ENCODE assay signal across 24 cellular contexts in genomic region chr21:41784456-41785102, GRCh38. TPM values are rescaled to one million over a fixed set of nuclear protein-coding genes. Genes with fewer than 3 reads are reported as not detected.
"Had no signal": no experiment of that assay in that cellular context is flagged by ENCODE, and none has a peak within 500 bp of the region (broad histone marks: within the 10 kb centered on the region; RNA-seq: fewer than 3 reads in every experiment).

No MANE protein-coding gene starts in this region.

- H3K4me1 ChIP-seq: left ventricle myocardium inferior, psoas muscle, tibial nerve, uterus had no signal

- H3K36me3 Mint-ChIP-seq: activated CD8-positive, alpha-beta memory T cell treated with anti-CD3 and anti-CD28 coated beads, Interleukin-2, amount 10 ng/mL, durations not matched to agents 7 days and 5 days; activated naive CD4-positive, alpha-beta T cell treated with anti-CD3 and anti-CD28 coated beads, Interleukin-2, amount 50 U/mL, for 24 hours; brain; immature natural killer cell; natural killer cell treated with Interleukin-12 subunit alpha and Interleukin-12 subunit beta and Interleukin-15 and Interleukin-18, amount 100 ng/mL, for 72 hours had no signal

- H3K27ac ChIP-seq: left ventricle myocardium inferior, neutrophil, ovary, psoas muscle, right atrium auricular region, suprapubic skin, tibial nerve, uterus had no signal

- H3K9me3 ChIP-seq: left ventricle myocardium inferior, neutrophil, ovary, psoas muscle, right atrium auricular region, suprapubic skin, tibial nerve, uterus had no signal

- H3K4me3 ChIP-seq: left ventricle myocardium inferior, ovary, psoas muscle, right atrium auricular region, suprapubic skin, tibial nerve, uterus had no signal

- H3K27ac Mint-ChIP-seq: activated CD4-positive, alpha-beta memory T cell treated with anti-CD3 and anti-CD28 coated beads, Interleukin-2, amount 10 ng/mL, durations not matched to agents 7 days and 5 days; activated CD4-positive, alpha-beta T cell treated with anti-CD3 and anti-CD28 coated beads, Interleukin-2, amount 10 ng/mL, durations not matched to agents 24 days and 14 days; activated CD8-positive, alpha-beta memory T cell treated with anti-CD3 and anti-CD28 coated beads, Interleukin-2, amount 10 ng/mL, durations not matched to agents 7 days and 5 days; immature natural killer cell; natural killer cell treated with Interleukin-12 subunit alpha and Interleukin-12 subunit beta and Interleukin-15 and Interleukin-18, amount 100 ng/mL, for 72 hours; stimulated activated naive CD8-positive, alpha-beta T cell treated with anti-CD3 and anti-CD28 coated beads, Interleukin-15, amount 100 ng/mL, for 72 hours; T-helper 17 cell had no signal

- ATAC-seq: activated CD4-positive, CD25-positive, alpha-beta regulatory T cell treated with anti-CD3 and anti-CD28 coated beads, Interleukin-2, amount 50 U/mL, for 24 hours; activated CD8-positive, alpha-beta memory T cell treated with anti-CD3 and anti-CD28 coated beads, Interleukin-2, amount 10 ng/mL, durations not matched to agents 7 days and 5 days; natural killer cell treated with Interleukin-12 subunit alpha and Interleukin-12 subunit beta and Interleukin-15 and Interleukin-18, amount 100 ng/mL, for 72 hours; psoas muscle; stimulated activated naive CD8-positive, alpha-beta T cell treated with anti-CD3 and anti-CD28 coated beads, Interleukin-15, amount 100 ng/mL, for 72 hours; T-helper 17 cell had no signal

- H3K9me3 Mint-ChIP-seq: activated CD4-positive, alpha-beta memory T cell treated with anti-CD3 and anti-CD28 coated beads, Interleukin-2, amount 10 ng/mL, durations not matched to agents 7 days and 5 days; activated CD4-positive, alpha-beta T cell treated with anti-CD3 and anti-CD28 coated beads, Interleukin-2, amount 10 ng/mL, durations not matched to agents 24 days and 14 days; activated naive CD4-positive, alpha-beta T cell treated with anti-CD3 and anti-CD28 coated beads, Interleukin-2, amount 50 U/mL, for 24 hours; immature natural killer cell; natural killer cell treated with Interleukin-12 subunit alpha and Interleukin-12 subunit beta and Interleukin-15 and Interleukin-18, amount 100 ng/mL, for 72 hours; stimulated activated naive CD8-positive, alpha-beta T cell treated with anti-CD3 and anti-CD28 coated beads, Interleukin-15, amount 100 ng/mL, for 72 hours had no signal

- H3K27me3 ChIP-seq: ovary had no signal

- H3K4me3 Mint-ChIP-seq: activated CD4-positive, alpha-beta memory T cell treated with anti-CD3 and anti-CD28 coated beads, Interleukin-2, amount 10 ng/mL, durations not matched to agents 7 days and 5 days; activated CD4-positive, alpha-beta T cell treated with anti-CD3 and anti-CD28 coated beads, Interleukin-2, amount 10 ng/mL, durations not matched to agents 24 days and 14 days; activated CD8-positive, alpha-beta memory T cell treated with anti-CD3 and anti-CD28 coated beads, Interleukin-2, amount 10 ng/mL, durations not matched to agents 7 days and 5 days; activated naive CD4-positive, alpha-beta T cell treated with anti-CD3 and anti-CD28 coated beads, Interleukin-2, amount 50 U/mL, for 24 hours; immature natural killer cell; natural killer cell treated with Interleukin-12 subunit alpha and Interleukin-12 subunit beta and Interleukin-15 and Interleukin-18, amount 100 ng/mL, for 72 hours; stimulated activated naive CD8-positive, alpha-beta T cell treated with anti-CD3 and anti-CD28 coated beads, Interleukin-15, amount 100 ng/mL, for 72 hours; T-helper 17 cell had no signal

- DNase-seq: activated CD4-positive, alpha-beta memory T cell treated with anti-CD3 and anti-CD28 coated beads, Interleukin-2, amount 10 ng/mL, durations not matched to agents 7 days and 5 days; activated CD4-positive, alpha-beta T cell treated with anti-CD3 and anti-CD28 coated beads, Interleukin-2, amount 10 ng/mL, durations not matched to agents 24 days and 14 days; activated CD8-positive, alpha-beta memory T cell treated with anti-CD3 and anti-CD28 coated beads, Interleukin-2, amount 10 ng/mL, durations not matched to agents 7 days and 5 days; activated gamma-delta T cell treated with Interleukin-2 at 50 U/mL for 16 hours; activated T-cell treated with anti-CD3 and anti-CD28 coated beads for 4 hours; effector CD4-positive, alpha-beta T cell; erythroblast; foreskin melanocyte; immature natural killer cell; left ventricle myocardium inferior; midbrain; ovary; psoas muscle; stimulated activated naive CD8-positive, alpha-beta T cell treated with anti-CD3 and anti-CD28 coated beads, Interleukin-15, amount 100 ng/mL, for 72 hours; T-helper 17 cell; uterus had no signal

- H3K36me3 ChIP-seq: left ventricle myocardium inferior, neutrophil, ovary, right atrium auricular region, suprapubic skin, tibial nerve, uterus had no signal

RNA-seq across cellular contexts. Expression of gene RIPK4, which starts 17.7 kb away (rescaled TPM):
- total RNA-seq: activated CD4-positive, alpha-beta memory T cell treated with anti-CD3 and anti-CD28 coated beads, Interleukin-2, amount 10 ng/mL, durations not matched to agents 7 days and 5 days; activated CD4-positive, alpha-beta T cell treated with anti-CD3 and anti-CD28 coated beads, Interleukin-2, amount 10 ng/mL, durations not matched to agents 24 days and 14 days; activated CD8-positive, alpha-beta memory T cell treated with anti-CD3 and anti-CD28 coated beads, Interleukin-2, amount 10 ng/mL, durations not matched to agents 7 days and 5 days; psoas muscle had no signal
- polyA plus RNA-seq: immature natural killer cell had no signal
